ENCODE assay signal across 9 cellular contexts in genomic region chr19:7933411-7933810, GRCh38. TPM values are rescaled to one million over a fixed set of nuclear protein-coding genes. Genes with fewer than 3 reads are reported as not detected.
DNase-seq lines count a peak whose midpoint lies in the region; TF ChIP-seq lines count a peak whose summit lies in the region.
"Had no signal": no experiment of that assay in that cellular context is flagged by ENCODE, and none has a peak within 500 bp of the region (broad histone marks: within the 10 kb centered on the region; RNA-seq: fewer than 3 reads in every experiment).

No MANE protein-coding gene starts in this region.

- POLR2A ChIA-PET in activated CD4-positive, alpha-beta memory T cell treated with anti-CD3 and anti-CD28 coated beads for 36 hours (lab: Charles Lee): no interaction called here

- no peak overlapping the region for H3K27ac Mint-ChIP-seq in progenitor cell of endocrine pancreas
- no peak overlapping the region for H3K27ac Mint-ChIP-seq in activated CD4-positive, alpha-beta memory T cell treated with anti-CD3 and anti-CD28 coated beads for 36 hours
- H3K27ac Mint-ChIP-seq: natural killer cell treated with Interleukin-12 subunit alpha and Interleukin-12 subunit beta and Interleukin-15 and Interleukin-18, amount 100 ng/mL, for 72 hours had no signal

- H3K4me3 ChIP-seq in brain microvascular endothelial cell (ENCODE audit: low read depth, low read length): no peak overlapping the region

- DNase-seq in GM13977 (ENCODE audit: low spot score) (no peak), brain microvascular endothelial cell (no peak), progenitor cell of endocrine pancreas (ENCODE audit: low spot score, unreplicated experiment) (no peak), NCI-H446 (lab: John Stamatoyannopoulos, UW) (no peak)
- no peak for DNase-seq in stimulated activated CD4-positive, alpha-beta T cell treated with anti-CD3 and anti-CD28 coated beads, Interleukin-12 subunit alpha, Interleukin-12 subunit beta, amount 100 ng/mL, for 4 hours
- DNase-seq in activated CD4-positive, alpha-beta memory T cell treated with anti-CD3 and anti-CD28 coated beads for 36 hours: no peak
- DNase-seq: MV-4-11; stimulated activated CD4-positive, alpha-beta T cell treated with anti-CD3 and anti-CD28 coated beads, Interleukin-2, amount 100 ng/mL, for 24 hours had no signal

- no peaks in the 10 kb centered on the region for H3K27me3 ChIP-seq in brain microvascular endothelial cell (replicated peaks)

- in situ Hi-C loops in GM13977 (cut with MboI; ENCODE audit: low pct_unique_long_range_greater_than_20kb, low sequenced_read_pairs, unreplicated experiment): no loop called here
- in situ Hi-C loops in brain microvascular endothelial cell (cut with HindIII; ENCODE audit: low pct_ligation_motif_present, low sequenced_read_pairs): no loop called here

- H3K27ac ChIP-seq in brain microvascular endothelial cell: no peak overlapping the region

- peak; percentile 36 for TF ChIP-seq CTCF in GM13977 (IDR thresholded peaks at IDR 0.05; ENCODE audit: extremely low read depth, insufficient read depth, missing control alignments)
- TF ChIP-seq CTCF in brain microvascular endothelial cell (IDR thresholded peaks at IDR 0.05; ENCODE audit: low read depth, low read length, missing control alignments): peak; percentile 60
- peak; percentile 31 for TF ChIP-seq CTCF in progenitor cell of endocrine pancreas (IDR thresholded peaks at IDR 0.05; ENCODE audit: unreplicated experiment)

- no peaks in the 10 kb centered on the region for H3K4me1 Mint-ChIP-seq in progenitor cell of endocrine pancreas (ENCODE audit: low read depth)
- peaks cover 9% of the 10 kb centered on the region for H3K4me1 Mint-ChIP-seq in activated CD4-positive, alpha-beta memory T cell treated with anti-CD3 and anti-CD28 coated beads for 36 hours (ENCODE audit: low read depth)

- no peak overlapping the region for H3K4me3 Mint-ChIP-seq in progenitor cell of endocrine pancreas (ENCODE audit: low read depth)
- no peak overlapping the region for H3K4me3 Mint-ChIP-seq in activated CD4-positive, alpha-beta memory T cell treated with anti-CD3 and anti-CD28 coated beads for 36 hours
- H3K4me3 Mint-ChIP-seq: natural killer cell treated with Interleukin-12 subunit alpha and Interleukin-12 subunit beta and Interleukin-15 and Interleukin-18, amount 100 ng/mL, for 72 hours had no signal

- peaks cover 7% of the 10 kb centered on the region for H3K36me3 Mint-ChIP-seq in progenitor cell of endocrine pancreas (ENCODE audit: insufficient read depth)
- peaks cover 21% of the 10 kb centered on the region for H3K36me3 Mint-ChIP-seq in activated CD4-positive, alpha-beta memory T cell treated with anti-CD3 and anti-CD28 coated beads for 36 hours
- H3K36me3 Mint-ChIP-seq: natural killer cell treated with Interleukin-12 subunit alpha and Interleukin-12 subunit beta and Interleukin-15 and Interleukin-18, amount 100 ng/mL, for 72 hours had no signal

- H3K27me3 Mint-ChIP-seq in progenitor cell of endocrine pancreas: no peaks in the 10 kb centered on the region
- no peaks in the 10 kb centered on the region for H3K27me3 Mint-ChIP-seq in activated CD4-positive, alpha-beta memory T cell treated with anti-CD3 and anti-CD28 coated beads for 36 hours
- H3K27me3 Mint-ChIP-seq: natural killer cell treated with Interleukin-12 subunit alpha and Interleukin-12 subunit beta and Interleukin-15 and Interleukin-18, amount 100 ng/mL, for 72 hours had no signal

- H3K9me3 Mint-ChIP-seq in progenitor cell of endocrine pancreas (ENCODE audit: low read depth): no peaks in the 10 kb centered on the region
- no peaks in the 10 kb centered on the region for H3K9me3 Mint-ChIP-seq in activated CD4-positive, alpha-beta memory T cell treated with anti-CD3 and anti-CD28 coated beads for 36 hours
- H3K9me3 Mint-ChIP-seq: natural killer cell treated with Interleukin-12 subunit alpha and Interleukin-12 subunit beta and Interleukin-15 and Interleukin-18, amount 100 ng/mL, for 72 hours had no signal

- H3K36me3 ChIP-seq in brain microvascular endothelial cell (replicated peaks): peaks cover 68% of the 10 kb centered on the region

- CTCF ChIA-PET in activated CD4-positive, alpha-beta memory T cell treated with anti-CD3 and anti-CD28 coated beads for 36 hours (lab: Charles Lee): interaction anchor here (1.0 kb wide), 1 partner anchor 11 kb away, joined by 3 read pairs; no protein-coding TSS in a partner anchor

- intact Hi-C loops in activated CD4-positive, alpha-beta memory T cell treated with anti-CD3 and anti-CD28 coated beads for 36 hours (cut with micrococcal nuclease): no loop called here

RNA-seq across cellular contexts. Expression of gene CTXN1, which starts 7.5 kb away (rescaled TPM):
- total RNA-seq in progenitor cell of endocrine pancreas: 97.9 and 114 TPM in 2 replicates
- total RNA-seq in activated CD4-positive, alpha-beta memory T cell treated with anti-CD3 and anti-CD28 coated beads for 36 hours: under 1 TPM; 0.29 to 0.77 TPM

RNA-seq across cellular contexts. Expression of gene TIMM44, which starts 10.1 kb away (rescaled TPM):
- 75.0 and 75.2 TPM in 2 replicates for total RNA-seq in progenitor cell of endocrine pancreas
- 10 to 100 TPM; 66.5 to 68.5 TPM for total RNA-seq in activated CD4-positive, alpha-beta memory T cell treated with anti-CD3 and anti-CD28 coated beads for 36 hours

RNA-seq across cellular contexts. Expression of gene SNAPC2, which starts 13.3 kb away (rescaled TPM):
- total RNA-seq in progenitor cell of endocrine pancreas: 9.9 and 10.8 TPM in 2 replicates
- 10 to 100 TPM; 18.7 to 20.2 TPM for total RNA-seq in activated CD4-positive, alpha-beta memory T cell treated with anti-CD3 and anti-CD28 coated beads for 36 hours

RNA-seq across cellular contexts. Expression of gene TGFBR3L, which starts 18.8 kb away (rescaled TPM):
- 0.67 and 1.1 TPM in 2 replicates for total RNA-seq in progenitor cell of endocrine pancreas
- 1 to 10 TPM; 4.4 to 4.6 TPM for total RNA-seq in activated CD4-positive, alpha-beta memory T cell treated with anti-CD3 and anti-CD28 coated beads for 36 hours

RNA-seq across cellular contexts. Expression of gene MAP2K7, which starts 29.7 kb away (rescaled TPM):
- total RNA-seq in progenitor cell of endocrine pancreas: 50.7 and 53.5 TPM in 2 replicates
- total RNA-seq in activated CD4-positive, alpha-beta memory T cell treated with anti-CD3 and anti-CD28 coated beads for 36 hours: 10 to 100 TPM; 29.1 to 30.1 TPM

Comparison
In these comparisons a context has a peak if more than half of its experiments do, and no peak if none do; other contexts are left out.
1. RNA of gene CTXN1, which starts 7.5 kb away (total RNA-seq): 97.9 to 114 TPM in progenitor cell of endocrine pancreas; 0.29 to 0.77 TPM in activated CD4-positive, alpha-beta memory T cell treated with anti-CD3 and anti-CD28 coated beads for 36 hours; every median in the first group is over 10 times any median in the second.
2. Peak in every context shown above with its lines, with median percentiles within 50 percentile points of each other: CTCF ChIP-seq.